ENCODE assay signal across 15 cellular contexts in genomic region chr22:30718491-30718890, GRCh38. TPM values are rescaled to one million over a fixed set of nuclear protein-coding genes. Genes with fewer than 3 reads are reported as not detected.
DNase-seq lines count a peak whose midpoint lies in the region; ATAC-seq and TF ChIP-seq lines count a peak whose summit lies in the region.
"Had no signal": no experiment of that assay in that cellular context is flagged by ENCODE, and none has a peak within 500 bp of the region (broad histone marks: within the 10 kb centered on the region; RNA-seq: fewer than 3 reads in every experiment).

No MANE protein-coding gene starts in this region.

- H2BK120ac ChIP-seq in neuronal stem cell (ENCODE audit: low read depth, low read length), result no peak overlapping the region

- in situ Hi-C loops in mammary epithelial cell (cut with MboI; ENCODE audit: low sequenced_read_pairs in 2 of 2), result no loop called here

- TF ChIP-seq CTCF in mammary epithelial cell (conservative IDR thresholded peaks at IDR 0.05 in 1 of 2, IDR thresholded peaks at IDR 0.05 in 1 of 2; ENCODE audit: extremely low read depth in 1 of 2, insufficient read depth in 1 of 2, low read depth in 1 of 2, low read length in 2 of 2) (no peak), MCF 10A (IDR thresholded peaks at IDR 0.05; ENCODE audit: unreplicated experiment) (no peak), RWPE2 (IDR thresholded peaks at IDR 0.05; ENCODE audit: poor library complexity, severe bottlenecking) (no peak)

- no peak overlapping the region for H3K4ac ChIP-seq in neuronal stem cell (ENCODE audit: low read length)

- ATAC-seq in RWPE2 (ENCODE audit: low read depth), result no peak
- ATAC-seq in activated T-cell treated with anti-CD3 and anti-CD28 coated beads, Interleukin-2, amount 50 U/mL, for 4 hours, result no peak
- ATAC-seq in HG02798 (IDR thresholded peaks at IDR 0.05; ENCODE audit: poor library complexity, unreplicated experiment), result no peak

- dilution Hi-C loops in mammary epithelial cell (cut with HindIII; ENCODE audit: low sequenced_read_pairs), result no loop called here

- POLR2A ChIA-PET in MCF 10A (lab: Yijun Ruan, JAX), result no interaction called here

- H3K79me2 ChIP-seq in mammary epithelial cell (ENCODE audit: insufficient read depth, low read length), result no peaks in the 10 kb centered on the region

- H2BK12ac ChIP-seq in neuronal stem cell (ENCODE audit: low read length), result no peak overlapping the region

- H3K27me3 Mint-ChIP-seq in MCF 10A (ENCODE audit: insufficient read depth, unreplicated experiment), result no peaks in the 10 kb centered on the region
- H3K27me3 Mint-ChIP-seq in activated T-cell treated with anti-CD3 and anti-CD28 coated beads, Interleukin-2, amount 50 U/mL, for 4 hours (ENCODE audit: low read depth), result no peaks in the 10 kb centered on the region
- H3K27me3 Mint-ChIP-seq: B cell; CD4-positive, alpha-beta T cell had no signal

- H3K4me1 ChIP-seq in mammary epithelial cell (ENCODE audit: insufficient read depth, low read length), result peaks cover 20% of the 10 kb centered on the region
- peaks cover 17% of the 10 kb centered on the region for H3K4me1 ChIP-seq in RWPE2 (ENCODE audit: insufficient read depth, poor library complexity, severe bottlenecking)
- peaks cover 0 to 1% of the 10 kb centered on the region in 2 donors for H3K4me1 ChIP-seq in neuronal stem cell (ENCODE audit: control insufficient read depth in 2 of 2, insufficient read depth in 1 of 2, low read depth in 1 of 2, low read length in 2 of 2)

- H3K27me3 ChIP-seq in mammary epithelial cell (ENCODE audit: insufficient read depth, low read length) (peaks cover 1% of the 10 kb centered on the region), RWPE2 (ENCODE audit: insufficient read depth, poor library complexity, severe bottlenecking) (no peaks in the 10 kb centered on the region), neuronal stem cell (ENCODE audit: control insufficient read depth in 3 of 3, insufficient read depth in 3 of 3, low read depth in 1 of 3, low read length in 3 of 3) (peaks cover 0 to 7% (median 0%) of the 10 kb centered on the region in 3 experiments)

- 96% methylated on average over 4 of the region's 4 CpGs for WGBS in mammary epithelial cell (ENCODE audit: low coverage, missing lambda C conversion rate)
- no CpG with 5 or more reads among the region's 4 CpGs for WGBS in neuronal stem cell (ENCODE audit: extremely low coverage in 2 of 2, insufficient read length in 2 of 2, insufficient replicate concordance in 1 of 2), 2 donors

- H4K20me1 ChIP-seq in mammary epithelial cell (ENCODE audit: insufficient read depth, low read length), result no peaks in the 10 kb centered on the region

- H4K91ac ChIP-seq in neuronal stem cell (ENCODE audit: low read depth, low read length, poor library complexity), result no peak overlapping the region

- H3K4me3 ChIP-seq in mammary epithelial cell (replicated peaks in 1 of 3; ENCODE audit: insufficient read depth in 1 of 3, low read depth in 2 of 3, low read length in 3 of 3) (no peak overlapping the region), RWPE2 (ENCODE audit: severe bottlenecking) (no peak overlapping the region), neuronal stem cell (ENCODE audit: low read length in 2 of 2) (no peak overlapping the region)

- no peaks in the 10 kb centered on the region for H3K79me1 ChIP-seq in neuronal stem cell (ENCODE audit: low read depth, low read length)

- no TSS peak for BruUV-seq in mammary epithelial cell (replicated peaks; lab: Mats Ljungman, UMichigan)
- BruUV-seq in MCF 10A (replicated peaks; lab: Mats Ljungman, UMichigan), result no TSS peak

- H3K9me3 Mint-ChIP-seq in MCF 10A (ENCODE audit: unreplicated experiment), result no peaks in the 10 kb centered on the region
- H3K9me3 Mint-ChIP-seq in activated T-cell treated with anti-CD3 and anti-CD28 coated beads, Interleukin-2, amount 50 U/mL, for 4 hours, result no peaks in the 10 kb centered on the region
- H3K9me3 Mint-ChIP-seq: CD4-positive, alpha-beta T cell; H9 had no signal

- DNase-seq in mammary epithelial cell (no peak), MCF 10A (ENCODE audit: unreplicated experiment) (no peak), RWPE2 (ENCODE audit: low spot score) (no peak), dermis microvascular lymphatic vessel endothelial cell (ENCODE audit: low read depth in 2 of 2) (peak; percentile 32 to 39), neuronal stem cell (ENCODE audit: low spot score) (no peak), NCI-H2029 treated with DMSO at 0.1 percent for 48 hours (lab: John Stamatoyannopoulos, UW) (no peak)
- DNase-seq in activated T-cell treated with anti-CD3 and anti-CD28 coated beads, Interleukin-2, amount 50 U/mL, for 4 hours, result no peak
- DNase-seq: C1 segment of cervical spinal cord; Calu3; CD4-positive, alpha-beta T cell; DMS79; GOT3; H9 had no signal

- H3K23ac ChIP-seq in neuronal stem cell (ENCODE audit: low read depth, low read length, poor library complexity), result no peak overlapping the region

- no peak overlapping the region for H3K9ac ChIP-seq in mammary epithelial cell (ENCODE audit: insufficient read depth, low read length)
- H3K9ac ChIP-seq in neuronal stem cell (ENCODE audit: low read depth, low read length, poor library complexity), result no peak overlapping the region

- no peak overlapping the region for H3K18ac ChIP-seq in neuronal stem cell (ENCODE audit: low read length)

- H3K36me3 ChIP-seq in mammary epithelial cell (ENCODE audit: insufficient read depth, low read length), result no peaks in the 10 kb centered on the region
- no peaks in the 10 kb centered on the region for H3K36me3 ChIP-seq in RWPE2 (ENCODE audit: low read depth)
- no peaks in the 10 kb centered on the region for H3K36me3 ChIP-seq in neuronal stem cell (replicated peaks in 1 of 2; ENCODE audit: control insufficient read depth in 2 of 2, insufficient read depth in 2 of 2, low read length in 2 of 2)

- H3K27ac Mint-ChIP-seq in MCF 10A (ENCODE audit: low read depth, unreplicated experiment), result no peak overlapping the region
- H3K27ac Mint-ChIP-seq: B cell; CD4-positive, alpha-beta T cell had no signal

- CTCF ChIA-PET in mammary epithelial cell (lab: Charles Lee; ENCODE audit: low non-redundant PET), result no interaction called here
- CTCF ChIA-PET in MCF 10A (lab: Yijun Ruan, JAX), result no interaction called here

- H3K4me2 ChIP-seq in mammary epithelial cell (ENCODE audit: insufficient read depth, low read depth, low read length), result no peak overlapping the region
- no peak overlapping the region for H3K4me2 ChIP-seq in neuronal stem cell (ENCODE audit: insufficient read depth, low read length, poor library complexity, severe bottlenecking)

- H3K36me3 Mint-ChIP-seq in MCF 10A (ENCODE audit: insufficient read depth, unreplicated experiment), result peaks cover 6% of the 10 kb centered on the region
- H3K36me3 Mint-ChIP-seq in activated T-cell treated with anti-CD3 and anti-CD28 coated beads, Interleukin-2, amount 50 U/mL, for 4 hours (ENCODE audit: insufficient read depth), result no peaks in the 10 kb centered on the region

- H2BK15ac ChIP-seq in neuronal stem cell (ENCODE audit: low read length), result no peak overlapping the region

- no peak overlapping the region for H2AK5ac ChIP-seq in neuronal stem cell (ENCODE audit: low read depth, low read length)

- H3K27ac ChIP-seq in mammary epithelial cell (ENCODE audit: insufficient read depth, low read depth, low read length), result no peak overlapping the region
- H3K27ac ChIP-seq in RWPE2 (ENCODE audit: poor library complexity, severe bottlenecking), result peak overlapping the region; percentile 58
- no peak overlapping the region for H3K27ac ChIP-seq in neuronal stem cell (replicated peaks; ENCODE audit: low read length)

- intact Hi-C loops in mammary epithelial cell (cut with micrococcal nuclease) (no loop called here), MCF 10A (cut with micrococcal nuclease) (no loop called here)

- H3K4me1 Mint-ChIP-seq in MCF 10A (ENCODE audit: insufficient read depth, unreplicated experiment), result peaks cover 15% of the 10 kb centered on the region
- no peaks in the 10 kb centered on the region for H3K4me1 Mint-ChIP-seq in activated T-cell treated with anti-CD3 and anti-CD28 coated beads, Interleukin-2, amount 50 U/mL, for 4 hours (ENCODE audit: low read depth)
- H3K4me1 Mint-ChIP-seq: B cell had no signal

- H3K4me3 Mint-ChIP-seq in MCF 10A (ENCODE audit: unreplicated experiment), result no peak overlapping the region
- no peak overlapping the region for H3K4me3 Mint-ChIP-seq in activated T-cell treated with anti-CD3 and anti-CD28 coated beads, Interleukin-2, amount 50 U/mL, for 4 hours
- H3K4me3 Mint-ChIP-seq: B cell; CD4-positive, alpha-beta T cell; H9 had no signal

- H4K8ac ChIP-seq in neuronal stem cell (ENCODE audit: low read depth, low read length), result no peak overlapping the region

- H2BK5ac ChIP-seq in neuronal stem cell (ENCODE audit: low read length), result no peak overlapping the region

- H3K9me3 ChIP-seq in mammary epithelial cell (replicated peaks; ENCODE audit: insufficient read depth, low read length) (no peaks in the 10 kb centered on the region), RWPE2 (ENCODE audit: severe bottlenecking) (no peaks in the 10 kb centered on the region), neuronal stem cell (replicated peaks in 1 of 2; ENCODE audit: control insufficient read depth in 2 of 2, insufficient read depth in 1 of 2, low read depth in 1 of 2, low read length in 2 of 2) (no peaks in the 10 kb centered on the region)

- no peak overlapping the region for H3K14ac ChIP-seq in neuronal stem cell (ENCODE audit: low read length)

- peak overlapping the region; percentile 44 for H2AFZ ChIP-seq in mammary epithelial cell (ENCODE audit: low read depth, low read length)
- no peak overlapping the region for H2AFZ ChIP-seq in neuronal stem cell (ENCODE audit: low read length)

RNA-seq across cellular contexts. Expression of gene OSBP2, which starts 23.8 kb away (rescaled TPM):
- total RNA-seq in mammary epithelial cell, result 10 to 100 TPM in 1 of 2 donors, 1 to 10 TPM in 1; 4.7 to 24.7 TPM
- 7.1 TPM for polyA plus RNA-seq in mammary epithelial cell
- polyA minus RNA-seq in mammary epithelial cell, result 24.4 TPM
- total RNA-seq in MCF 10A (2022), result 276 and 338 TPM in 2 replicates
- total RNA-seq in dermis microvascular lymphatic vessel endothelial cell, result 16.6 and 19.4 TPM in 2 replicates
- 2.3 TPM for polyA plus RNA-seq in neuronal stem cell (2013, experiment 1 of 2)
- 2.1 TPM for polyA plus RNA-seq in neuronal stem cell (2013, experiment 2 of 2)
- total RNA-seq in activated T-cell treated with anti-CD3 and anti-CD28 coated beads, Interleukin-2, amount 50 U/mL, for 4 hours, result 1 to 10 TPM; 1.2 to 1.3 (median 1.3) TPM

RNA-seq across cellular contexts. Expression of gene DUSP18, which starts 50.8 kb away (rescaled TPM):
- total RNA-seq in mammary epithelial cell (10 to 100 TPM in 1 of 2 donors, 1 to 10 TPM in 1; 8.3 to 10.5 TPM), MCF 10A (2022) (5.6 and 6.5 TPM in 2 replicates), dermis microvascular lymphatic vessel endothelial cell (10.1 and 13.3 TPM in 2 replicates)
- polyA plus RNA-seq in mammary epithelial cell, result 15.0 TPM
- polyA minus RNA-seq in mammary epithelial cell, result 22.5 TPM
- 4.9 TPM for polyA plus RNA-seq in neuronal stem cell (2013, experiment 1 of 2)
- 4.9 TPM for polyA plus RNA-seq in neuronal stem cell (2013, experiment 2 of 2)
- total RNA-seq in activated T-cell treated with anti-CD3 and anti-CD28 coated beads, Interleukin-2, amount 50 U/mL, for 4 hours, result 1 to 10 TPM; 7.0 to 8.9 (median 7.8) TPM

Comparison
In these comparisons a context has a peak if more than half of its experiments do, and no peak if none do; other contexts are left out.
1. RNA of gene OSBP2, which starts 23.8 kb away (total RNA-seq): 276 to 338 TPM in MCF 10A; 4.7 to 24.7 TPM in mammary epithelial cell, 16.6 to 19.4 TPM in dermis microvascular lymphatic vessel endothelial cell and 1.2 to 1.3 TPM in activated T-cell treated with anti-CD3 and anti-CD28 coated beads, Interleukin-2, amount 50 U/mL, for 4 hours; every median in the first group is over 10 times any median in the second.
2. DNase-seq: peak in dermis microvascular lymphatic vessel endothelial cell (2 of 2); none in mammary epithelial cell (single experiment), MCF 10A (single experiment), RWPE2 (single experiment), neuronal stem cell (single experiment), activated T-cell treated with anti-CD3 and anti-CD28 coated beads, Interleukin-2, amount 50 U/mL, for 4 hours (single experiment) and NCI-H2029 treated with DMSO at 0.1 percent for 48 hours (single experiment).